In the genomic region with DNA sequence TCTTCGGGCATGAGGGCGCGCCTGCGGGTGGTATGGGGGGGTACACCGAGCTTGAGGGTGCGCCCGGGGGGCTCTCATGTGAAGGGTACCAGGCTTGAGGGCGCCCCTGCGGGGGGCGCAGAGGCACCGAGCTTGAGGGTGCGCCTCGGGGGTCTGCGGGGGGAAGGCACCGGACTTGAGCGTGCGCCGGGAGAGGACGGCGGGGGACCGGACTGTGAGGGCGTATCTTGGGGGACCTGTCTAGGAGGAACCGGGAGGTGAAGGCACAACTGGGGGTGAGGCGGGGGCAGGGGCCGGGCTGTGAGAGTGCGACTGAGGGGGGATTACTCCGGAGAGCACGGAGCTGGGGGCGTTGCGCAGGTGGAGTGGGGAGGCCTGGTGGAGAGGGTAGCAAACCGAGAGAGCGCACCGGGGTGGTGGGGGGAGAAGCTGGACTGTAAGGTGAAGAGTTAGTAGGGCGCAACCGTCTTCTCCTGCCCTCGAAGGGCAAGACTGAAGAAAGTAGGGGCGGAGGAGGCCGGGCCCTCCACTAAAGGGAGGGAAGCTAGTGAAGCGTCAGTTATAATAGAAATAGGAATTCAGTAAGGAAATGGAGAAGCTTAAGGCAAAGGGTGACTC, we compare ENCODE assay signal across 8 cellular contexts. TPM values are rescaled to one million over a fixed set of nuclear protein-coding genes. Genes with fewer than 3 reads are reported as not detected.
DNase-seq lines count a peak whose midpoint lies in the region; ATAC-seq, FAIRE-seq and TF ChIP-seq lines count a peak whose summit lies in the region.

No MANE protein-coding gene starts in this region.

- peaks cover 16% of the 10 kb centered on the region for H3K36me3 Mint-ChIP-seq in activated CD8-positive, alpha-beta T cell treated with anti-CD3 and anti-CD28 coated beads, Interleukin-2, amount 10 ng/mL, durations not matched to agents 7 days and 5 days (ENCODE audit: low read depth)

- TF ChIP-seq POLR2A in endothelial cell of umbilical vein (IDR thresholded peaks at IDR 0.05; ENCODE audit: low read depth, low read length) (no peak), testis (IDR thresholded peaks at IDR 0.05) (no peak)

- FAIRE-seq in endothelial cell of umbilical vein (lab: Jason Lieb, UNC): peak; percentile 4

- in situ Hi-C loops in ACHN (cut with HindIII; ENCODE audit: low pct_ligation_motif_present, low pct_unique_long_range_greater_than_20kb, low sequenced_read_pairs): no loop called here

- H4K20me1 ChIP-seq in endothelial cell of umbilical vein (replicated peaks; ENCODE audit: control insufficient read depth, extremely low read depth, insufficient read depth, low read length): peaks cover 6% of the 10 kb centered on the region

- H3K36me3 ChIP-seq in endothelial cell of umbilical vein (ENCODE audit: control insufficient read depth in 2 of 2, extremely low read depth in 1 of 2, insufficient read depth in 2 of 2, low read length in 2 of 2) (no peaks in the 10 kb centered on the region), muscle layer of duodenum (ENCODE audit: control insufficient read depth in 1 of 2, insufficient read depth in 2 of 2, low read length in 2 of 2) (peaks cover 0 to 12% of the 10 kb centered on the region in 2 donors), testis (ENCODE audit: low read depth, missing control alignments) (no peaks in the 10 kb centered on the region)

- H3K4me1 ChIP-seq in endothelial cell of umbilical vein (ENCODE audit: control insufficient read depth, extremely low read depth, insufficient read depth, low read length) (peaks cover 21% of the 10 kb centered on the region), muscle layer of duodenum (ENCODE audit: control insufficient read depth in 1 of 2, insufficient read depth in 2 of 2, low read length in 2 of 2) (peaks cover 0 to 15% of the 10 kb centered on the region in 2 donors), testis (peaks cover 21% of the 10 kb centered on the region)

- H3K9me3 Mint-ChIP-seq in activated CD8-positive, alpha-beta T cell treated with anti-CD3 and anti-CD28 coated beads, Interleukin-2, amount 10 ng/mL, durations not matched to agents 7 days and 5 days (ENCODE audit: insufficient read depth): no peaks in the 10 kb centered on the region

- H3K9me1 ChIP-seq in endothelial cell of umbilical vein (replicated peaks; ENCODE audit: control insufficient read depth, extremely low read depth, insufficient read depth, low read length): no peaks in the 10 kb centered on the region

- H3K27me3 ChIP-seq in HL-60 (ENCODE audit: insufficient read depth, poor library complexity, severe bottlenecking) (no peaks in the 10 kb centered on the region), endothelial cell of umbilical vein (ENCODE audit: control insufficient read depth in 2 of 2, insufficient read depth in 2 of 2, low read length in 2 of 2) (peaks cover 2 to 3% of the 10 kb centered on the region in 2 experiments), muscle layer of duodenum (ENCODE audit: low read depth, low read length) (no peaks in the 10 kb centered on the region), testis (no peaks in the 10 kb centered on the region)

- CTCF ChIA-PET in activated CD8-positive, alpha-beta T cell treated with anti-CD3 and anti-CD28 coated beads, Interleukin-2, amount 10 ng/mL, durations not matched to agents 7 days and 5 days (lab: Charles Lee): interaction anchor here (0.7 to 6.2 kb wide), 24 partner anchors 11 to 197 kb away, joined by 3 to 65 read pairs (median 6); partner anchors contain the start of gene CXCR5
- CTCF ChIA-PET in endothelial cell of umbilical vein (lab: Charles Lee): interaction anchor here (0.7 to 1.6 kb wide), 9 partner anchors 10 to 139 kb away, joined by 3 to 11 read pairs (median 4); no protein-coding TSS in a partner anchor

- WGBS in testis, 2 donors: 2 to 4% methylated on average over 25 to 36 of the region's 39 CpGs

- POLR2A ChIA-PET in activated CD8-positive, alpha-beta T cell treated with anti-CD3 and anti-CD28 coated beads, Interleukin-2, amount 10 ng/mL, durations not matched to agents 7 days and 5 days (lab: Charles Lee): interaction anchor here (0.6 to 7.2 kb wide), 27 partner anchors 9 to 393 kb away, joined by 3 to 156 read pairs (median 5); partner anchors contain the start of genes BCL9L, CENATAC, RPS25 and TRAPPC4
- POLR2A ChIA-PET in endothelial cell of umbilical vein (lab: Charles Lee): interaction anchor here (0.6 to 1.3 kb wide), 3 partner anchors 8 to 12 kb away, joined by 3 to 4 read pairs (median 3); no protein-coding TSS in a partner anchor

- H3K4me3 Mint-ChIP-seq in activated CD8-positive, alpha-beta T cell treated with anti-CD3 and anti-CD28 coated beads, Interleukin-2, amount 10 ng/mL, durations not matched to agents 7 days and 5 days: peak overlapping the region; percentile 99

- peak; percentile 10 for ATAC-seq in activated CD8-positive, alpha-beta T cell treated with anti-CD3 and anti-CD28 coated beads, Interleukin-2, amount 10 ng/mL, durations not matched to agents 7 days and 5 days
- no peak for ATAC-seq in HG03159 (IDR thresholded peaks at IDR 0.05; ENCODE audit: unreplicated experiment)

- dilution Hi-C loops in endothelial cell of umbilical vein (cut with MboI; ENCODE audit: extremely low pct_ligation_motif_present, low sequenced_read_pairs): no loop called here

- H3K4me3 ChIP-seq in HL-60 (replicated peaks; ENCODE audit: insufficient read depth, low read length): peak overlapping the region; percentile 81
- H3K4me3 ChIP-seq in endothelial cell of umbilical vein (replicated peaks in 1 of 3; ENCODE audit: insufficient read depth in 1 of 3, low read depth in 1 of 3, low read length in 3 of 3): peak overlapping the region; percentile 65 to 84 (median 70)
- H3K4me3 ChIP-seq in muscle layer of duodenum (ENCODE audit: low read depth in 1 of 2, low read length in 2 of 2): peak overlapping the region; percentile 83 to 89
- H3K4me3 ChIP-seq in testis: peak overlapping the region; percentile 90 to 92

- H3K27ac Mint-ChIP-seq in activated CD8-positive, alpha-beta T cell treated with anti-CD3 and anti-CD28 coated beads, Interleukin-2, amount 10 ng/mL, durations not matched to agents 7 days and 5 days: peak overlapping the region; percentile 100

- TSS peak; percentile 3 for BruUV-seq in endothelial cell of umbilical vein (replicated peaks; lab: Mats Ljungman, UMichigan)

- intact Hi-C loops in endothelial cell of umbilical vein (cut with micrococcal nuclease) (loop anchor here (1.0 to 5.0 kb wide), 5 partner anchors 133 to 529 kb away; partner anchors contain the start of gene UPK2), testis (cut with DNase I; ENCODE audit: low total_unique reads) (loop anchor here (10.0 kb wide), 1 partner anchor 97 kb away; no protein-coding TSS in a partner anchor)

- TF ChIP-seq CTCF in HL-60 (IDR thresholded peaks at IDR 0.05; ENCODE audit: insufficient read depth, low read length) (no peak), endothelial cell of umbilical vein (IDR thresholded peaks at IDR 0.05; ENCODE audit: extremely low read depth in 1 of 2, insufficient read depth in 1 of 2, low read depth in 1 of 2, low read length in 2 of 2) (no peak), testis (IDR thresholded peaks at IDR 0.05) (no peak)

- peaks cover 4% of the 10 kb centered on the region for H3K27me3 Mint-ChIP-seq in activated CD8-positive, alpha-beta T cell treated with anti-CD3 and anti-CD28 coated beads, Interleukin-2, amount 10 ng/mL, durations not matched to agents 7 days and 5 days (ENCODE audit: low read depth)

- peak overlapping the region; percentile 40 for H2AFZ ChIP-seq in endothelial cell of umbilical vein (ENCODE audit: low read depth, low read length)

- DNase-seq in ACHN: peak; percentile 29
- peak in 1 of 2 experiments; percentile 38 for DNase-seq in HL-60 (ENCODE audit: low read depth in 1 of 2, low spot score in 1 of 2)
- DNase-seq in activated CD8-positive, alpha-beta T cell treated with anti-CD3 and anti-CD28 coated beads, Interleukin-2, amount 10 ng/mL, durations not matched to agents 7 days and 5 days: peak; percentile 57
- no peak for DNase-seq in endothelial cell of umbilical vein (ENCODE audit: low read depth, low spot score)
- peak; percentile 64 for DNase-seq in testis
- DNase-seq in NCI-H748 (lab: John Stamatoyannopoulos, UW; ENCODE audit: unreplicated experiment): no peak

- H3K9ac ChIP-seq in endothelial cell of umbilical vein (replicated peaks; ENCODE audit: extremely low read depth, insufficient read depth, low read length): peak overlapping the region; percentile 91

- peaks cover 9% of the 10 kb centered on the region for H3K4me1 Mint-ChIP-seq in activated CD8-positive, alpha-beta T cell treated with anti-CD3 and anti-CD28 coated beads, Interleukin-2, amount 10 ng/mL, durations not matched to agents 7 days and 5 days (ENCODE audit: low read depth)

- H3K79me2 ChIP-seq in endothelial cell of umbilical vein (ENCODE audit: control insufficient read depth, insufficient read depth, low read length): peaks cover 42% of the 10 kb centered on the region

- H3K9me3 ChIP-seq in endothelial cell of umbilical vein (replicated peaks; ENCODE audit: control insufficient read depth, insufficient read depth, low read length) (no peaks in the 10 kb centered on the region), muscle layer of duodenum (ENCODE audit: control insufficient read depth in 1 of 2, low read length in 2 of 2) (no peaks in the 10 kb centered on the region), testis (no peaks in the 10 kb centered on the region)

- peak overlapping the region; percentile 96 for H3K4me2 ChIP-seq in endothelial cell of umbilical vein (ENCODE audit: insufficient read depth, low read length)

- H3K27ac ChIP-seq in HL-60 (replicated peaks): peak overlapping the region; percentile 97
- peak overlapping the region; percentile 89 for H3K27ac ChIP-seq in endothelial cell of umbilical vein (ENCODE audit: insufficient read depth, low read depth, low read length)
- peak overlapping the region; percentile 100 for H3K27ac ChIP-seq in muscle layer of duodenum (ENCODE audit: low read length)
- peak overlapping the region; percentile 100 for H3K27ac ChIP-seq in testis

TF ChIP-seq in endothelial cell of umbilical vein, 7 proteins besides CTCF, POLR2A, EP300 and RAD21 (continues in another document):
- TF ChIP-seq JUN (IDR thresholded peaks at IDR 0.05; ENCODE audit: borderline replicate concordance, insufficient read depth, insufficient read length, low read depth): no peak

RNA-seq across cellular contexts. Expression of gene DDX6, which starts 1.1 kb away (rescaled TPM):
- total RNA-seq in activated CD8-positive, alpha-beta T cell treated with anti-CD3 and anti-CD28 coated beads, Interleukin-2, amount 10 ng/mL, durations not matched to agents 7 days and 5 days: 100 to 1,000 TPM; 143 to 152 TPM
- 132 and 138 TPM in 2 replicates for total RNA-seq in endothelial cell of umbilical vein
- polyA plus RNA-seq in endothelial cell of umbilical vein: 13.2 and 19.1 TPM in 2 replicates
- 20.9 and 21.0 TPM in 2 replicates for polyA plus RNA-seq in endothelial cell of umbilical vein (2011; cell fraction: cytosol; rRNA removed)
- polyA plus RNA-seq in endothelial cell of umbilical vein (2011; cell fraction: nucleus; rRNA removed): 29.8 and 35.8 TPM in 2 replicates
- polyA plus RNA-seq in endothelial cell of umbilical vein (2012): 44.6 and 61.7 TPM in 2 replicates
- polyA minus RNA-seq in endothelial cell of umbilical vein: 115 and 136 TPM in 2 replicates
- polyA minus RNA-seq in endothelial cell of umbilical vein (2011; cell fraction: cytosol; rRNA and poly(A)+ RNA removed): 37.5 TPM
- polyA minus RNA-seq in endothelial cell of umbilical vein (2011; cell fraction: nucleus; rRNA and poly(A)+ RNA removed): 71.4 and 99.7 TPM in 2 replicates
- 100 to 1,000 TPM; 105 to 124 TPM for total RNA-seq in testis
- 63.5 TPM for polyA plus RNA-seq in testis (ENCODE audit: insufficient read depth, low read depth, low replicate concordance)

Comparison
In these comparisons a context has a peak if more than half of its experiments do, and no peak if none do; other contexts are left out.
1. DNase-seq: peak in ACHN (single experiment), activated CD8-positive, alpha-beta T cell treated with anti-CD3 and anti-CD28 coated beads, Interleukin-2, amount 10 ng/mL, durations not matched to agents 7 days and 5 days (single experiment) and testis (single experiment); none in endothelial cell of umbilical vein (single experiment) and NCI-H748 (single experiment).
2. Peak in every context shown above with its lines, with median percentiles within 50 percentile points of each other: H3K27ac ChIP-seq and H3K4me3 ChIP-seq.